In genomic region chr10:37403776-37404175, GRCh38 we compare ENCODE assay signal across 19 cellular contexts.
"Had no signal": no experiment of that assay in that cellular context is flagged by ENCODE, and none has a peak within 500 bp of the region (broad histone marks: within the 10 kb centered on the region; RNA-seq: fewer than 3 reads in every experiment).

No MANE protein-coding gene starts in this region.

- FAIRE-seq: kidney, small intestine had no signal

- H3K4me3 ChIP-seq: dorsolateral prefrontal cortex, gastrocnemius medialis, lung, mucosa of descending colon, right lobe of liver, thoracic aorta, tibial nerve, upper lobe of right lung, vagina had no signal

- DNase-seq: dorsolateral prefrontal cortex; effector CD4-positive, alpha-beta T cell; foreskin fibroblast; gastrocnemius medialis; head of caudate nucleus; kidney; mesenchymal stem cell; mucosa of descending colon; naive B cell; right lobe of liver; small intestine; stimulated activated CD4-positive, alpha-beta T cell treated with anti-CD3 and anti-CD28 coated beads, Interleukin-15, amount 100 ng/mL, for 24 hours; stimulated activated CD4-positive, alpha-beta T cell treated with anti-CD3 and anti-CD28 coated beads, Interleukin-2, amount 100 ng/mL, for 48 hours; stimulated activated naive B cell treated with anti-CD40 and anti-IgM and Interleukin-4, amounts not matched to agents 10 μg/mL and 1 μg/mL and 100 μg/mL, for 72 hours; upper lobe of right lung had no signal

- H3K27me3 ChIP-seq: gastrocnemius medialis, right lobe of liver, tibial nerve, upper lobe of right lung, vagina had no signal

- H3K36me3 ChIP-seq: gastrocnemius medialis, right lobe of liver, thoracic aorta, tibial nerve, upper lobe of right lung, vagina had no signal
